Comparison of ENCODE assay signal across 14 cellular contexts in the genomic region with DNA sequence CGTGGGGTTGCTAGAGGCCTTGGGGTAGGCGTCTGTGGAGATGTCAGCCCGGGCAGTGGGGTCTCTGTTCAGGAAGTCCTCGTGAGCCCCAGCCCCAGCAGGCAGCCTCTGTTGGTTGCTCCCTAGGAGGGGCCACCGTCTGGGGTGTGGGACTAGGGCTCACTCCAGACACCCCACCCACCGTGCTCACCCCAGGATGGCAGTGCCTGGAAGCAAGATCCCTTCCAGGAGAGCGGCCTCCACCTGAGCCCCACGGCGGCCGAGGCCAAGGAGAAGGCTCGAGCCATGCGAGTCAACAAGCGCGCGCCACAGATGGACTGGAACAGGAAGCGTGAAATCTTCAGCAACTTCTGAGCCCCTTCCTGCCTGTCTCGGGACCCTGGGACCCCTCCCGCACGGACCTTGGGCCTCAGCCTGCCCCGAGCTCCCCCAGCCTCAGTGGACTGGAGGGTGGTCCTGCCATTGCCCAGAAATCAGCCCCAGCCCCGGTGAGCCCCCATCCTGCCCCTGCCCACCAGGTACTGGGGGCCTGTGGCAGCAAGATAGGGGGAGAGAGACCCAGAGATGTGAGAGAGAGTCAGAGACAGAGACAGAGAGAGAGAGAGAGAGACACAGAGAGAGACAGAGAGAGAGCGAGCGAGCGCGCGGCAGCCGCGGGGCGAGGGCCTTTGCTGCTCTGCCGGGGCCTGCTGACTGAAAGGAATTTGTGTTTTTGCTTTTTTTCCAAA. TPM values are rescaled to one million over a fixed set of nuclear protein-coding genes. Genes with fewer than 3 reads are reported as not detected.
DNase-seq lines count a peak whose midpoint lies in the region; ATAC-seq and TF ChIP-seq lines count a peak whose summit lies in the region.
"Had no signal": no experiment of that assay in that cellular context is flagged by ENCODE, and none has a peak within 500 bp of the region (broad histone marks: within the 10 kb centered on the region; RNA-seq: fewer than 3 reads in every experiment).

No MANE protein-coding gene starts in this region.

- CTCF ChIA-PET in T-cell (lab: Charles Lee), result no interaction called here

- H3K4me3 ChIP-seq in colonic mucosa (no peak overlapping the region), lung (no peak overlapping the region), testis (no peak overlapping the region)

- peak overlapping the region; percentile 68; the same call in 1 of the 2 replicates for H3K27ac Mint-ChIP-seq in HFFc6
- H3K27ac Mint-ChIP-seq in T-cell, result no peak overlapping the region
- H3K27ac Mint-ChIP-seq: activated CD4-positive, alpha-beta memory T cell treated with anti-CD3 and anti-CD28 coated beads for 36 hours had no signal

- ATAC-seq in lung (ENCODE audit: insufficient read depth, low FRiP score), result no peak
- no peak for ATAC-seq in GM19351 (IDR thresholded peaks at IDR 0.05; ENCODE audit: unreplicated experiment)
- no peak for ATAC-seq in T-cell (replicated peaks in 1 of 4)

- H3K4me1 ChIP-seq in colonic mucosa (peaks cover 46% of the 10 kb centered on the region), lung (ENCODE audit: control insufficient read depth in 2 of 2, insufficient read depth in 2 of 2, low read length in 2 of 2) (peaks cover 3 to 63% of the 10 kb centered on the region in 2 donors), testis (peaks cover 81% of the 10 kb centered on the region)

- no peak for TF ChIP-seq POLR2A in testis (IDR thresholded peaks at IDR 0.05)

- 70 to 78% methylated on average over 30 of the region's 30 CpGs for WGBS in lung, 2 donors
- 68 to 71% methylated on average over 25 to 30 of the region's 30 CpGs for WGBS in testis, 2 donors

- H3K4me3 Mint-ChIP-seq in HFFc6 (no peak overlapping the region; the same call in 1 of the 2 replicates), T-cell (no peak overlapping the region)
- H3K4me3 Mint-ChIP-seq: activated CD4-positive, alpha-beta memory T cell treated with anti-CD3 and anti-CD28 coated beads for 36 hours had no signal

- H3K9me3 Mint-ChIP-seq in HFFc6, result no peaks in the 10 kb centered on the region
- no peaks in the 10 kb centered on the region for H3K9me3 Mint-ChIP-seq in T-cell
- H3K9me3 Mint-ChIP-seq: activated CD4-positive, alpha-beta memory T cell treated with anti-CD3 and anti-CD28 coated beads for 36 hours had no signal

- POLR2A ChIA-PET in T-cell (lab: Charles Lee), result no interaction called here

- H3K36me3 Mint-ChIP-seq in HFFc6 (ENCODE audit: low read depth), result no peaks in the 10 kb centered on the region
- no peaks in the 10 kb centered on the region for H3K36me3 Mint-ChIP-seq in T-cell
- H3K36me3 Mint-ChIP-seq: activated CD4-positive, alpha-beta memory T cell treated with anti-CD3 and anti-CD28 coated beads for 36 hours had no signal

- peak overlapping the region; percentile 85 for H3K27ac ChIP-seq in colonic mucosa
- H3K27ac ChIP-seq in lung (ENCODE audit: low read depth in 1 of 2, low read length in 1 of 2), result peak overlapping the region; percentile 70 to 91
- peak overlapping the region; percentile 89 to 91 for H3K27ac ChIP-seq in testis

- peaks cover 26% of the 10 kb centered on the region for H3K4me1 Mint-ChIP-seq in HFFc6 (ENCODE audit: low read depth)
- peaks cover 0 to 2% (median 0%) of the 10 kb centered on the region in 3 donors for H3K4me1 Mint-ChIP-seq in T-cell

- H3K9me3 ChIP-seq in colonic mucosa, result no peaks in the 10 kb centered on the region
- H3K9me3 ChIP-seq in lung (ENCODE audit: control insufficient read depth in 2 of 2, insufficient read depth in 1 of 2, low read length in 1 of 2), result no peaks in the 10 kb centered on the region
- H3K9me3 ChIP-seq in testis, result no peaks in the 10 kb centered on the region

- no peaks in the 10 kb centered on the region for H3K36me3 ChIP-seq in colonic mucosa
- H3K36me3 ChIP-seq in lung (ENCODE audit: control insufficient read depth in 2 of 2, insufficient read depth in 2 of 2, low read length in 2 of 2), result peaks cover 0 to 23% of the 10 kb centered on the region in 2 donors
- H3K36me3 ChIP-seq in testis (ENCODE audit: low read depth, missing control alignments), result no peaks in the 10 kb centered on the region

- TF ChIP-seq CTCF in HFFc6 (IDR thresholded peaks at IDR 0.05) (no peak), colonic mucosa (IDR thresholded peaks at IDR 0.05) (no peak), lung (IDR thresholded peaks at IDR 0.05; ENCODE audit: control extremely low read depth, extremely low read depth) (no peak), testis (IDR thresholded peaks at IDR 0.05) (no peak)

- intact Hi-C loops in colonic mucosa (cut with DNase I) (no loop called here), testis (cut with DNase I; ENCODE audit: low total_unique reads) (no loop called here)

- H3K27me3 ChIP-seq in colonic mucosa, result no peaks in the 10 kb centered on the region
- H3K27me3 ChIP-seq in lung (ENCODE audit: control insufficient read depth, insufficient read depth), result no peaks in the 10 kb centered on the region
- no peaks in the 10 kb centered on the region for H3K27me3 ChIP-seq in testis

- DNase-seq in HFFc6 (no peak), colonic mucosa (no peak), lung (ENCODE audit: low spot score) (no peak), testis (no peak), T-cell (no peak), epidermal melanocyte (ENCODE audit: insufficient read length, low spot score) (no peak), HCEC 1CT (no peak)
- DNase-seq: activated CD4-positive, alpha-beta memory T cell treated with anti-CD3 and anti-CD28 coated beads for 36 hours; C1 segment of cervical spinal cord; glutamatergic neuron; NCI-H187 treated with DMSO at 0.1 percent for 48 hours; SHP77 treated with DMSO at 0.1 percent for 48 hours; stimulated activated CD4-positive, alpha-beta T cell treated with anti-CD3 and anti-CD28 coated beads, Interleukin-1b, Interleukin-23, amount 100 ng/mL, for 48 hours had no signal

- H3K27me3 Mint-ChIP-seq in HFFc6 (ENCODE audit: insufficient read depth), result peaks cover 5% of the 10 kb centered on the region
- H3K27me3 Mint-ChIP-seq in T-cell, result no peaks in the 10 kb centered on the region
- H3K27me3 Mint-ChIP-seq: activated CD4-positive, alpha-beta memory T cell treated with anti-CD3 and anti-CD28 coated beads for 36 hours had no signal

- H3K9ac ChIP-seq in colonic mucosa (ENCODE audit: low read depth in 2 of 2, low read length in 2 of 2), result peak overlapping the region; percentile 44 to 55

RNA-seq across cellular contexts. Expression of a gene that starts 9.8 kb away (rescaled TPM):
- total RNA-seq in HFFc6 (2021; fragmentation: NEBNext Ultra II Directional; extraction: Animal tissue kit (Norgen Biotek cat#: 25700)), result 10 to 100 TPM; 23.7 to 31.5 (median 26.4) TPM
- total RNA-seq in colonic mucosa, result 10 to 100 TPM; 30.1 to 96.8 TPM
- 10 to 100 TPM; 19.3 to 37.8 TPM for total RNA-seq in lung
- polyA plus RNA-seq in lung, result 10 to 100 TPM; 20.4 to 43.5 TPM
- 10 to 100 TPM; 24.6 to 35.6 TPM for total RNA-seq in testis
- 18.0 TPM for polyA plus RNA-seq in testis (ENCODE audit: insufficient read depth, low read depth, low replicate concordance)
- 10 to 100 TPM in 3 of 5 donors, 1 to 10 TPM in 2; 5.8 to 24.1 (median 18.3) TPM for total RNA-seq in T-cell

RNA-seq across cellular contexts. Expression of a gene that starts 10.0 kb away (rescaled TPM):
- 10 to 100 TPM; 72.0 to 88.3 (median 83.2) TPM for total RNA-seq in HFFc6 (2021; fragmentation: NEBNext Ultra II Directional; extraction: Animal tissue kit (Norgen Biotek cat#: 25700))
- 100 to 1,000 TPM in 1 of 2 donors, 10 to 100 TPM in 1; 75.3 to 143 TPM for total RNA-seq in colonic mucosa
- 100 to 1,000 TPM in 1 of 2 donors, 10 to 100 TPM in 1; 93.4 to 146 TPM for total RNA-seq in lung
- polyA plus RNA-seq in lung, result 10 to 100 TPM; 36.5 to 51.9 TPM
- total RNA-seq in testis, result 100 to 1,000 TPM; 222 to 271 TPM
- polyA plus RNA-seq in testis (ENCODE audit: insufficient read depth, low read depth, low replicate concordance), result 136 TPM
- total RNA-seq in T-cell, result 100 to 1,000 TPM; 134 to 181 (median 161) TPM

RNA-seq across cellular contexts. Expression of a gene that starts 11.1 kb away (rescaled TPM):
- 100 to 1,000 TPM; 140 to 177 (median 152) TPM for total RNA-seq in HFFc6 (2021; fragmentation: NEBNext Ultra II Directional; extraction: Animal tissue kit (Norgen Biotek cat#: 25700))
- 10 to 100 TPM; 64.0 to 77.9 TPM for total RNA-seq in colonic mucosa
- total RNA-seq in lung, result 100 to 1,000 TPM; 142 to 468 TPM
- polyA plus RNA-seq in lung, result 100 to 1,000 TPM; 192 to 297 TPM
- 10 to 100 TPM; 54.1 to 59.9 TPM for total RNA-seq in testis
- polyA plus RNA-seq in testis (ENCODE audit: insufficient read depth, low read depth, low replicate concordance), result 50.6 TPM
- 1 to 10 TPM; 2.9 to 6.8 (median 5.8) TPM for total RNA-seq in T-cell

RNA-seq across cellular contexts. Expression of a gene that starts 18.2 kb away (rescaled TPM):
- total RNA-seq in HFFc6 (2021; fragmentation: NEBNext Ultra II Directional; extraction: Animal tissue kit (Norgen Biotek cat#: 25700)), result 1 to 10 TPM in 4 of 6 experiments, under 1 TPM in 2; 0.57 to 2.1 (median 1.4) TPM
- total RNA-seq in colonic mucosa (1 to 10 TPM; 3.5 to 3.8 TPM), lung (1 to 10 TPM in 1 of 2 donors, under 1 TPM in 1; 0.71 to 1.3 TPM), testis (1 to 10 TPM; 7.3 to 8.2 TPM), T-cell (under 1 TPM in 2 of 5 donors, not detected in 3; 0.43 to 0.44 TPM)
- polyA plus RNA-seq in lung (under 1 TPM; 0.12 to 0.34 TPM), testis (ENCODE audit: insufficient read depth, low read depth, low replicate concordance) (3.9 TPM)

RNA-seq across cellular contexts. Expression of a gene that starts 28.2 kb away (rescaled TPM):
- 10 to 100 TPM; 37.1 to 48.1 (median 40.7) TPM for total RNA-seq in HFFc6 (2021; fragmentation: NEBNext Ultra II Directional; extraction: Animal tissue kit (Norgen Biotek cat#: 25700))
- total RNA-seq in colonic mucosa (10 to 100 TPM; 45.4 to 64.3 TPM), lung (10 to 100 TPM; 13.9 to 49.8 TPM), testis (10 to 100 TPM; 80.4 to 94.6 TPM), T-cell (10 to 100 TPM; 44.3 to 73.7 (median 68.8) TPM)
- polyA plus RNA-seq in lung (10 to 100 TPM; 29.1 to 42.8 TPM), testis (ENCODE audit: insufficient read depth, low read depth, low replicate concordance) (46.3 TPM)

Comparison
In these comparisons a context has a peak if more than half of its experiments do, and no peak if none do; other contexts are left out.
1. RNA of a gene that starts 11.1 kb away (total RNA-seq): 142 to 468 TPM in lung, 140 to 177 TPM in HFFc6, 64.0 to 77.9 TPM in colonic mucosa and 54.1 to 59.9 TPM in testis; 2.9 to 6.8 TPM in T-cell; every median in the first group is over 4 times any median in the second.
2. Peak in every context shown above with its lines, with median percentiles within 50 percentile points of each other: H3K27ac ChIP-seq.